30 cellular contexts compared by ENCODE assay signal in the genomic region with DNA sequence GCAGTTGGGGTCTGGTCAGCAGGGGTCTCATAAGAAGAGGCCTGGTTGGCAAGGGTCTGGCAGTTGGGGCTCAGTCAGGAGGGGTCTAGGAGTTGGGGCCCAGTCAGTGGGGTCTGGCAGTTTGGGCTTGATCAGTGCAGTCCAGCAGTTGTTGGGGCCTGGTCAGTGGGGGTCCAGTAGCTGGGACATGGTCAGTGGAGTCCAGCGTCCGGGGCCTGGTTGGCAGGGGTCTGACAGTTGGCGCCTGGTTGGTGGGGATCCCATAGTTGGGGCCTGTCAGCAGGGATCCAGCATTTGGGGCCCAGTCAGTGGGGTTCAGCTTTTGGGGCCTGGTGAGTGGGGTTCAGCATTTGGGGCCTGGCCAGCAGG.
"Had no signal": no experiment of that assay in that cellular context is flagged by ENCODE, and none has a peak within 500 bp of the region (broad histone marks: within the 10 kb centered on the region; RNA-seq: fewer than 3 reads in every experiment).

No MANE protein-coding gene starts in this region.

- H3K4me1 Mint-ChIP-seq: activated CD4-positive, alpha-beta T cell treated with anti-CD3 and anti-CD28 coated beads, Interleukin-2, amount 10 ng/mL, durations not matched to agents 7 days and 5 days; nephron progenitor cell had no signal

- H3K27ac Mint-ChIP-seq: activated CD4-positive, alpha-beta T cell treated with anti-CD3 and anti-CD28 coated beads, Interleukin-2, amount 10 ng/mL, durations not matched to agents 7 days and 5 days; activated CD8-positive, alpha-beta T cell treated with anti-CD3 and anti-CD28 coated beads, Interleukin-2, amount 10 ng/mL, durations not matched to agents 7 days and 5 days; activated naive CD8-positive, alpha-beta T cell; nephron progenitor cell; T-helper 17 cell had no signal

- H3K9me3 Mint-ChIP-seq: activated CD4-positive, alpha-beta T cell treated with anti-CD3 and anti-CD28 coated beads, Interleukin-2, amount 10 ng/mL, durations not matched to agents 7 days and 5 days had no signal

- ATAC-seq: activated CD4-positive, CD25-positive, alpha-beta regulatory T cell treated with anti-CD3 and anti-CD28 coated beads, Interleukin-2, amount 50 U/mL, for 24 hours; activated CD8-positive, alpha-beta T cell treated with anti-CD3 and anti-CD28 coated beads, Interleukin-2, amount 10 ng/mL, durations not matched to agents 7 days and 5 days; body of pancreas; heart right ventricle; left lung; mucosa of descending colon; T-helper 17 cell had no signal

- H3K27me3 Mint-ChIP-seq: activated CD4-positive, alpha-beta T cell treated with anti-CD3 and anti-CD28 coated beads, Interleukin-2, amount 10 ng/mL, durations not matched to agents 7 days and 5 days; activated naive CD8-positive, alpha-beta T cell; T-helper 17 cell had no signal

- H3K36me3 Mint-ChIP-seq: activated naive CD8-positive, alpha-beta T cell had no signal

- H3K36me3 ChIP-seq: adrenal gland, cardiac muscle cell, esophagus muscularis mucosa, heart right ventricle, left lung, right atrium auricular region, suprapubic skin, tibial artery, WERI-Rb-1 had no signal

- H3K4me3 ChIP-seq: adrenal gland, body of pancreas, cardiac muscle cell, esophagus muscularis mucosa, heart right ventricle, left lung, lung, mucosa of descending colon, right atrium auricular region, SK-N-MC, smooth muscle cell, suprapubic skin, tibial artery had no signal

- DNase-seq: activated CD4-positive, alpha-beta T cell treated with anti-CD3 and anti-CD28 coated beads, Interleukin-2, amount 10 ng/mL, durations not matched to agents 7 days and 5 days; activated CD8-positive, alpha-beta T cell treated with anti-CD3 and anti-CD28 coated beads, Interleukin-2, amount 10 ng/mL, durations not matched to agents 7 days and 5 days; cerebellar nuclear complex; cortex of kidney; foreskin keratinocyte; heart right ventricle; kidney glomerular epithelial cell; left lung; mesendoderm; mucosa of descending colon; nephron progenitor cell; nucleus accumbens; stimulated activated CD4-positive, alpha-beta T cell treated with anti-CD3 and anti-CD28 coated beads, Interleukin-1b, Interleukin-23, amount 100 ng/mL, for 48 hours; stimulated activated naive CD4-positive, alpha-beta T cell; T-helper 17 cell; T1000; WERI-Rb-1 had no signal

- H3K27me3 ChIP-seq: adrenal gland, body of pancreas, cardiac muscle cell, esophagus muscularis mucosa, foreskin keratinocyte, left lung, right atrium auricular region, suprapubic skin had no signal

- H3K27ac ChIP-seq: adrenal gland, body of pancreas, cardiac muscle cell, esophagus muscularis mucosa, foreskin keratinocyte, heart right ventricle, left lung, parathyroid adenoma, right atrium auricular region, SK-N-MC, suprapubic skin, tibial artery, WERI-Rb-1 had no signal

- H3K4me3 Mint-ChIP-seq: activated CD4-positive, alpha-beta T cell treated with anti-CD3 and anti-CD28 coated beads, Interleukin-2, amount 10 ng/mL, durations not matched to agents 7 days and 5 days; activated CD8-positive, alpha-beta T cell treated with anti-CD3 and anti-CD28 coated beads, Interleukin-2, amount 10 ng/mL, durations not matched to agents 7 days and 5 days; activated naive CD8-positive, alpha-beta T cell; nephron progenitor cell; T-helper 17 cell had no signal
